In the genomic region with DNA sequence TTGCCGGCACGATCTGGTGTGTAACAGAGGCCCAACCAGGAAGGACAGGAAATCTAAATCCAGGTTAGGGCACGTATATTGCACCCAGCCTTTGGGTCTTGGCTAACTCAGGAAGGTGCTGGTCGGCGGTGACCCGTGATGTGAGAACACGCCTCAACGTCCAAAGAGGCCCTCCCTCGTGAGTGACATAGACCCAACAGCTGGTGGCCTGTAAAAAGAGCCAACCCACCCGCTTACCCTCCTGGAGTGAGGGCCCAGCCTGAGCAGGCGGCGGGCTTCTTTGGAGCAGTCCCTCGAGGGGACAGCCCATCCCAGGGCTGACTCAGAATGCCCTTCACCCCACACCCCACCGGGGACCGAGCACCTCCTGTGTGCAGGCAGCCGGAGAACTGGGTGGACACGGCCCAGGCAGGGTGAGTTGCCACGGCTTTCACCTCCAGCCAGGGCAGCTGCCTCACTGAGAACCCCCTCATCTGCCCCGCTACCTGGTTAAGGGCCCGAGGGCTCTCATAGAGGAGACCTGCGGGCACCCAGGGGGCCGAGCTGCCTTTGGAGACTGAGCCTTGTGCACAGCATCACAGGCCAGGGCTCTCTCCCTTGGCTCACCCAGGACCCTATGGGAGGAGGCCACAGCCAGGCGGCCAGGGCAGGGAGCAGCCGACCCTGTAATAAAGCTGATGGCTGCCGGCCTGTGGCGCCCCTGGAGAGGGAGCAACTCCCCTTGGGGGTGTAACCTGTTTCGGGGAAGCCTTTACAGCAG, we compare ENCODE assay signal across 1 cellular context.
TF ChIP-seq lines count a peak whose summit lies in the region.

No MANE protein-coding gene starts in this region.

TF ChIP-seq in H1, 55 proteins besides CTCF, POLR2A, EP300 and RAD21:
- TF ChIP-seq CHD1 (IDR thresholded peaks at IDR 0.05; ENCODE audit: low read depth, low read length), result no peak
